9 cellular contexts compared by ENCODE assay signal in genomic region chr5:56839062-56839461, GRCh38. TPM values are rescaled to one million over a fixed set of nuclear protein-coding genes. Genes with fewer than 3 reads are reported as not detected.
DNase-seq lines count a peak whose midpoint lies in the region; ATAC-seq and TF ChIP-seq lines count a peak whose summit lies in the region.
"Had no signal": no experiment of that assay in that cellular context is flagged by ENCODE, and none has a peak within 500 bp of the region (broad histone marks: within the 10 kb centered on the region; RNA-seq: fewer than 3 reads in every experiment).

No MANE protein-coding gene starts in this region.

- H3K27ac Mint-ChIP-seq in natural killer cell, result peak overlapping the region; percentile 88 to 91

- H3K4me3 ChIP-seq in BLaER1 treated with 17β-estradiol and CSF1 and Interleukin-3, amounts not matched to agents 10 nM and 100 nM, result peak overlapping the region in 5 of 10 experiments; percentile 7 to 51 (median 37); a peak in 6 of 20 replicates
- no peak overlapping the region for H3K4me3 ChIP-seq in brain microvascular endothelial cell (ENCODE audit: low read depth, low read length)

- DNase-seq in brain microvascular endothelial cell, result no peak
- DNase-seq in natural killer cell, result no peak
- no peak for DNase-seq in NCI-H345 treated with DMSO at 0.1 percent for 48 hours (lab: John Stamatoyannopoulos, UW; ENCODE audit: unreplicated experiment)
- DNase-seq in NCI-H526 treated with DMSO at 0.1 percent for 48 hours (lab: John Stamatoyannopoulos, UW), result no peak
- DNase-seq in activated CD8-positive, alpha-beta memory T cell treated with anti-CD3 and anti-CD28 coated beads for 24 hours, result no peak
- DNase-seq in stimulated activated CD4-positive, alpha-beta T cell treated with anti-CD3 and anti-CD28 coated beads, Interleukin-2, amount 100 ng/mL, for 48 hours, result no peak
- DNase-seq: NCI-H2107 had no signal

- in situ Hi-C loops in brain microvascular endothelial cell (cut with HindIII; ENCODE audit: low pct_ligation_motif_present, low sequenced_read_pairs), result loop anchor here (25.0 kb wide), 1 partner anchor 577 kb away; no protein-coding TSS in a partner anchor

- peak; percentile 4 for ATAC-seq in HG02642 (IDR thresholded peaks at IDR 0.05; ENCODE audit: poor library complexity, unreplicated experiment)
- ATAC-seq in natural killer cell, result no peak

- peak overlapping the region; percentile 37 to 73 (median 66) for H3K9ac ChIP-seq in BLaER1 treated with 17β-estradiol and CSF1 and Interleukin-3, amounts not matched to agents 10 nM and 100 nM

- H3K4me1 ChIP-seq in BLaER1 treated with 17β-estradiol and CSF1 and Interleukin-3, amounts not matched to agents 10 nM and 100 nM, result peaks cover 84 to 100% (median 100%) of the 10 kb centered on the region in 10 experiments

- H3K9me3 Mint-ChIP-seq in natural killer cell, result no peaks in the 10 kb centered on the region

- H3K9me3 ChIP-seq in BLaER1 treated with 17β-estradiol and CSF1 and Interleukin-3, amounts not matched to agents 10 nM and 100 nM (replicated peaks in 1 of 11), result no peaks in the 10 kb centered on the region

- peak overlapping the region; percentile 48 to 79 (median 68) for H3K27ac ChIP-seq in BLaER1 treated with 17β-estradiol and CSF1 and Interleukin-3, amounts not matched to agents 10 nM and 100 nM
- peak overlapping the region; percentile 21 for H3K27ac ChIP-seq in brain microvascular endothelial cell

- H3K27me3 Mint-ChIP-seq in natural killer cell (ENCODE audit: low read depth in 2 of 2), result no peaks in the 10 kb centered on the region

- peaks cover 84 to 100% (median 100%) of the 10 kb centered on the region in 11 experiments for H4K20me1 ChIP-seq in BLaER1 treated with 17β-estradiol and CSF1 and Interleukin-3, amounts not matched to agents 10 nM and 100 nM

- TF ChIP-seq CTCF in brain microvascular endothelial cell (IDR thresholded peaks at IDR 0.05; ENCODE audit: low read depth, low read length, missing control alignments), result no peak
- no peak for TF ChIP-seq CTCF in natural killer cell (IDR thresholded peaks at IDR 0.05)

- H3K4me1 Mint-ChIP-seq in natural killer cell, result peaks cover 70 to 88% of the 10 kb centered on the region in 2 donors

- no peak overlapping the region for H3K4me3 Mint-ChIP-seq in natural killer cell

- H3K36me3 ChIP-seq in BLaER1 treated with 17β-estradiol and CSF1 and Interleukin-3, amounts not matched to agents 10 nM and 100 nM, result peaks cover 8 to 72% (median 24%) of the 10 kb centered on the region in 11 experiments; a peak in 19 of 22 replicates
- H3K36me3 ChIP-seq in brain microvascular endothelial cell (replicated peaks), result no peaks in the 10 kb centered on the region

- no peaks in the 10 kb centered on the region for H3K27me3 ChIP-seq in BLaER1 treated with 17β-estradiol and CSF1 and Interleukin-3, amounts not matched to agents 10 nM and 100 nM
- no peaks in the 10 kb centered on the region for H3K27me3 ChIP-seq in brain microvascular endothelial cell (replicated peaks)

- H3K36me3 Mint-ChIP-seq in natural killer cell, result no peaks in the 10 kb centered on the region

- intact Hi-C loops in natural killer cell (cut with micrococcal nuclease), result no loop called here

- H3K4me2 ChIP-seq in BLaER1 treated with 17β-estradiol and CSF1 and Interleukin-3, amounts not matched to agents 10 nM and 100 nM, result peak overlapping the region; percentile 78 to 98 (median 92)

RNA-seq across cellular contexts. Expression of gene MAP3K1, which starts 23.7 kb away (rescaled TPM):
- total RNA-seq in natural killer cell, result 10 to 100 TPM; 27.8 to 35.7 (median 35.5) TPM
